9 cellular contexts compared by ENCODE assay signal in the genomic region with DNA sequence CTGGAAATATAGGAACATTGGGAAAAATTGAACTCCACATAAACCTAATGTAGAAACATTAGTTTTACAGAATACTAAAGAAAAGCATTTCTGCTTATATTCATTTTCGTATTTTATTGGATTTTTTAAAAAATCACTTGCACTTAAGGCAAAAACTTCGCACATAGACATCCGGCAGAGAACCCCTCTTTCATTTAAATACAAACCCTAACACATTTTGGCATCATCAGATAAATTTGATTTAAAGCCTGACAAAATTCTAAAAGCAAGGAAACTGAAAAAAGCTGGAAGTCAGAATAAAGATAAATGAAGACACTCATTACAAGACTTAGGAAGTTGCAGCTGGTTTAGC. TPM values are rescaled to one million over a fixed set of nuclear protein-coding genes. Genes with fewer than 3 reads are reported as not detected.
DNase-seq lines count a peak whose midpoint lies in the region; ATAC-seq and TF ChIP-seq lines count a peak whose summit lies in the region.
"Had no signal": no experiment of that assay in that cellular context is flagged by ENCODE, and none has a peak within 500 bp of the region (broad histone marks: within the 10 kb centered on the region; RNA-seq: fewer than 3 reads in every experiment).

No MANE protein-coding gene starts in this region.

- CTCF ChIA-PET in PC-3 (lab: Charles Lee): no interaction called here

- H3K9me2 ChIP-seq in PC-3 (replicated peaks; ENCODE audit: low read length): no peaks in the 10 kb centered on the region

- peak overlapping the region; percentile 95 for H3K4me3 Mint-ChIP-seq in T-helper 2 cell treated with Interferon-gamma antibody and Interleukin-4, amounts not matched to agents 5 μg/mL and 100 μg/mL, for 36 hours
- peak overlapping the region; percentile 78 for H3K4me3 Mint-ChIP-seq in stimulated activated effector memory CD8-positive, alpha-beta T cell treated with anti-CD3 and anti-CD28 coated beads, Interleukin-12 subunit alpha, Interleukin-12 subunit beta, amount 100 ng/mL, for 72 hours

- H3K4me3 ChIP-seq in PC-3 (ENCODE audit: low read length) (peak overlapping the region; percentile 99; the same call in 1 of the 2 replicates), esophagus squamous epithelium (peak overlapping the region in 3 of 4 donors; percentile 85 to 95 (median 90))

- no peak for DNase-seq in T-helper 2 cell treated with Interferon-gamma antibody and Interleukin-4, amounts not matched to agents 5 μg/mL and 100 μg/mL, for 36 hours (ENCODE audit: low spot score)
- DNase-seq in T-helper 2 cell (no peak), PC-3 (no peak), esophagus squamous epithelium (lab: John Stamatoyannopoulos, UW) (no peak), NCI-H2196 (lab: John Stamatoyannopoulos, UW; ENCODE audit: unreplicated experiment) (no peak), NCI-H345 (lab: John Stamatoyannopoulos, UW) (no peak), GM19238 (ENCODE audit: insufficient read length, low spot score) (no peak)
- DNase-seq in stimulated activated effector memory CD8-positive, alpha-beta T cell treated with anti-CD3 and anti-CD28 coated beads, Interleukin-12 subunit alpha, Interleukin-12 subunit beta, amount 100 ng/mL, for 72 hours (ENCODE audit: low spot score in 2 of 2): no peak

- no peaks in the 10 kb centered on the region for H3K36me3 Mint-ChIP-seq in T-helper 2 cell treated with Interferon-gamma antibody and Interleukin-4, amounts not matched to agents 5 μg/mL and 100 μg/mL, for 36 hours (ENCODE audit: low read depth)
- no peaks in the 10 kb centered on the region for H3K36me3 Mint-ChIP-seq in stimulated activated effector memory CD8-positive, alpha-beta T cell treated with anti-CD3 and anti-CD28 coated beads, Interleukin-12 subunit alpha, Interleukin-12 subunit beta, amount 100 ng/mL, for 72 hours

- no peaks in the 10 kb centered on the region for H3K27me3 Mint-ChIP-seq in T-helper 2 cell treated with Interferon-gamma antibody and Interleukin-4, amounts not matched to agents 5 μg/mL and 100 μg/mL, for 36 hours (ENCODE audit: low read depth)

- no peak overlapping the region for H3K27ac ChIP-seq in PC-3 (ENCODE audit: low read length)
- H3K27ac ChIP-seq in esophagus squamous epithelium: no peak overlapping the region

- BruUV-seq in PC-3 (replicated peaks; lab: Mats Ljungman, UMichigan): no TSS peak

- H3K4me2 ChIP-seq in PC-3 (ENCODE audit: low read length): peak overlapping the region; percentile 69

- H3K27me3 ChIP-seq in PC-3 (ENCODE audit: low read length): no peaks in the 10 kb centered on the region
- no peaks in the 10 kb centered on the region for H3K27me3 ChIP-seq in esophagus squamous epithelium
- H3K27me3 ChIP-seq: cardiac muscle cell had no signal

- WGBS in esophagus squamous epithelium, 2 donors: 60 to 61% methylated on average over 3 of the region's 3 CpGs

- TF ChIP-seq CTCF in PC-3 (conservative IDR thresholded peaks at IDR 0.05; ENCODE audit: low read depth, low read length) (no peak), esophagus squamous epithelium (IDR thresholded peaks at IDR 0.05) (no peak)

- H3F3A ChIP-seq in PC-3 (ENCODE audit: low read length, unreplicated experiment): no peaks in the 10 kb centered on the region

- no peak for TF ChIP-seq POLR2A in esophagus squamous epithelium (IDR thresholded peaks at IDR 0.05)

- H3K9ac ChIP-seq in PC-3 (ENCODE audit: low read length): no peak overlapping the region

- intact Hi-C loops in PC-3 (cut with micrococcal nuclease) (loop anchor here (1.0 to 10.0 kb wide), 2 partner anchors 170 to 602 kb away; a partner anchor contains a TSS), esophagus squamous epithelium (cut with DNase I) (no loop called here)

- H3K79me2 ChIP-seq in PC-3 (ENCODE audit: low read length): peaks cover 45% of the 10 kb centered on the region

- no peak for ATAC-seq in PC-3
- ATAC-seq in stimulated activated effector memory CD8-positive, alpha-beta T cell treated with anti-CD3 and anti-CD28 coated beads, Interleukin-12 subunit alpha, Interleukin-12 subunit beta, amount 100 ng/mL, for 72 hours: no peak

- H3K4me1 ChIP-seq in PC-3 (ENCODE audit: insufficient read depth, low read length) (peaks cover 5% of the 10 kb centered on the region; the same call in 1 of the 2 replicates), esophagus squamous epithelium (peaks cover 0 to 30% (median 0%) of the 10 kb centered on the region in 3 donors)

- no peaks in the 10 kb centered on the region for H3K9me3 Mint-ChIP-seq in T-helper 2 cell treated with Interferon-gamma antibody and Interleukin-4, amounts not matched to agents 5 μg/mL and 100 μg/mL, for 36 hours
- H3K9me3 Mint-ChIP-seq in stimulated activated effector memory CD8-positive, alpha-beta T cell treated with anti-CD3 and anti-CD28 coated beads, Interleukin-12 subunit alpha, Interleukin-12 subunit beta, amount 100 ng/mL, for 72 hours: no peaks in the 10 kb centered on the region

- H3K36me3 ChIP-seq in PC-3 (ENCODE audit: low read depth, low read length) (no peaks in the 10 kb centered on the region), esophagus squamous epithelium (no peaks in the 10 kb centered on the region)
- H3K36me3 ChIP-seq: cardiac muscle cell had no signal

- peaks cover 26% of the 10 kb centered on the region for H3K4me1 Mint-ChIP-seq in T-helper 2 cell treated with Interferon-gamma antibody and Interleukin-4, amounts not matched to agents 5 μg/mL and 100 μg/mL, for 36 hours (ENCODE audit: low read depth)
- H3K4me1 Mint-ChIP-seq in stimulated activated effector memory CD8-positive, alpha-beta T cell treated with anti-CD3 and anti-CD28 coated beads, Interleukin-12 subunit alpha, Interleukin-12 subunit beta, amount 100 ng/mL, for 72 hours: peaks cover 26% of the 10 kb centered on the region

- H2AFZ ChIP-seq in PC-3 (ENCODE audit: low read length): peak overlapping the region; percentile 81

- no peak overlapping the region for H3K27ac Mint-ChIP-seq in T-helper 2 cell treated with Interferon-gamma antibody and Interleukin-4, amounts not matched to agents 5 μg/mL and 100 μg/mL, for 36 hours
- peak overlapping the region; percentile 94 for H3K27ac Mint-ChIP-seq in stimulated activated effector memory CD8-positive, alpha-beta T cell treated with anti-CD3 and anti-CD28 coated beads, Interleukin-12 subunit alpha, Interleukin-12 subunit beta, amount 100 ng/mL, for 72 hours

- POLR2A ChIA-PET in PC-3 (lab: Charles Lee; ENCODE audit: unreplicated experiment): interaction anchor here (0.5 kb wide), 1 partner anchor 15 kb away, joined by 10 read pairs; no protein-coding TSS in a partner anchor

- no peaks in the 10 kb centered on the region for H3K9me3 ChIP-seq in PC-3 (ENCODE audit: low read length)
- H3K9me3 ChIP-seq in esophagus squamous epithelium: no peaks in the 10 kb centered on the region

- no peaks in the 10 kb centered on the region for H4K20me1 ChIP-seq in PC-3 (ENCODE audit: low read length)

RNA-seq across cellular contexts. Expression of a gene that starts 0.4 kb away (rescaled TPM):
- total RNA-seq in PC-3 (2014; rRNA removed): 43.5 and 45.8 TPM in 2 replicates
- total RNA-seq in esophagus squamous epithelium: 10 to 100 TPM; 30.7 to 62.4 (median 40.4) TPM
